9 cellular contexts compared by ENCODE assay signal in the genomic region with DNA sequence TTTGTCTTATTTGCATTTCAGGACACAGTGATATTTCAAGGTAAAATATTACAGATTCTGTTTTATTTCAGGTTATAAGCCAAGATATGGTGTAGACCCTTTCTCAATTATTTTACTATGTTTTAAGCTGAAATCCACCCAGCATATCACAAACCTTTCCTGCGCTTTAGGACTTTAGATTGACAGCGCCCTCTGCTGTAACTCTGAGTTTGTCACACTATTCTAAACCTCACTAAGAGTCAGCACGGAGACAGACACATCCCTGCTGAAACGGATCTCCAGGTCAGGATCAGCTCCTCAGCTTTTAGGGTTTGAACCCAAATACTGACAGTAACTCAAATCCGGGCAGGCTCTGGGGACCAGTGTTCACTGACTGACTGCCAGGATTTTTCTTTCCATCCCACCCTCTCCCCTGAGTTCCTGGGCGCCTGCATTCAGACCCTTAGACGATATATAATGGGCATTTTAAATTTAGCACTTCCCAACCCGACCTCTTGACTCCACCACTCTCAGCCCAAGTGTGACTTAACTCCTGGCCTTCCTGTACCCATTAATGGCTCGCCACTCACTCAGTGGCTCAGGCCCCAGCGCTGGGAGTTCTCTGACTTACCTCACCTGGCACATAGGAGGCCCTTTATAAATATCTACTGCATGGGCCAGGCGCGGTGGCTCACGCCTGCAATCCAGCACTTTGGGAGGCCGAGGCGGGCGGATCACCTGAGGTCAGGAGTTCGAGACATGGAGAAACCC. TPM values are rescaled to one million over a fixed set of nuclear protein-coding genes. Genes with fewer than 3 reads are reported as not detected.
DNase-seq lines count a peak whose midpoint lies in the region; ATAC-seq and TF ChIP-seq lines count a peak whose summit lies in the region.
"Had no signal": no experiment of that assay in that cellular context is flagged by ENCODE, and none has a peak within 500 bp of the region (broad histone marks: within the 10 kb centered on the region; RNA-seq: fewer than 3 reads in every experiment).

No MANE protein-coding gene starts in this region.

- H3K9ac ChIP-seq in IMR-90 (ENCODE audit: low read depth, low read length): no peak overlapping the region
- H3K9ac ChIP-seq in PC-3 (ENCODE audit: low read length): no peak overlapping the region
- H3K9ac ChIP-seq in mammary epithelial cell (ENCODE audit: insufficient read depth, low read length): no peak overlapping the region
- H3K9ac ChIP-seq in liver (ENCODE audit: low read depth in 1 of 2, low read length in 2 of 2): no peak overlapping the region

- dilution Hi-C loops in IMR-90 (cut with HindIII; ENCODE audit: low sequenced_read_pairs, unreplicated experiment): no loop called here
- dilution Hi-C loops in mammary epithelial cell (cut with HindIII; ENCODE audit: low sequenced_read_pairs): no loop called here

- TF ChIP-seq CTCF in IMR-90 (conservative IDR thresholded peaks at IDR 0.05; ENCODE audit: low read depth, low read length) (peak; percentile 78), PC-3 (conservative IDR thresholded peaks at IDR 0.05; ENCODE audit: low read depth, low read length) (peak; percentile 93), mammary epithelial cell (conservative IDR thresholded peaks at IDR 0.05 in 1 of 2, IDR thresholded peaks at IDR 0.05 in 1 of 2; ENCODE audit: extremely low read depth in 1 of 2, insufficient read depth in 1 of 2, low read depth in 1 of 2, low read length in 2 of 2) (peak; percentile 68 to 74), liver (IDR thresholded peaks at IDR 0.05; ENCODE audit: low read depth, low read length, missing input control) (peak; percentile 66), transverse colon (IDR thresholded peaks at IDR 0.05) (peak; percentile 28 to 48 (median 42))

- H3K18ac ChIP-seq in IMR-90 (ENCODE audit: low read depth, low read length): no peak overlapping the region

- no peaks in the 10 kb centered on the region for H3K9me3 Mint-ChIP-seq in CD8-positive, alpha-beta memory T cell

- H4K20me1 ChIP-seq in IMR-90 (ENCODE audit: insufficient read depth, low read length) (no peaks in the 10 kb centered on the region), PC-3 (ENCODE audit: low read length) (no peaks in the 10 kb centered on the region), mammary epithelial cell (ENCODE audit: insufficient read depth, low read length) (no peaks in the 10 kb centered on the region)

- H3K27me3 Mint-ChIP-seq in CD8-positive, alpha-beta memory T cell: peaks cover 13 to 29% of the 10 kb centered on the region in 2 donors

- peak in 3 of 5 donors; percentile 4 to 27 (median 8) for DNase-seq in CD8-positive, alpha-beta memory T cell
- DNase-seq in IMR-90 (peak; percentile 71), PC-3 (peak; percentile 85), mammary epithelial cell (peak; percentile 37), transverse colon (peak; percentile 12)

- no peak overlapping the region for H4K8ac ChIP-seq in IMR-90 (ENCODE audit: low read depth in 2 of 2, low read length in 2 of 2)

- TF ChIP-seq RAD21 in IMR-90 (IDR thresholded peaks at IDR 0.05; ENCODE audit: low read length): peak; percentile 79
- peak; percentile 79 to 84 for TF ChIP-seq RAD21 in liver (IDR thresholded peaks at IDR 0.05)

- WGBS in IMR-90 (ENCODE audit: extremely low coverage in 2 of 2, insufficient read length in 1 of 2), 2 experiments: 20% methylated on average over 4 of the region's 17 CpGs; no CpG with 5 or more reads in 1 of the 2 experiments
- WGBS in mammary epithelial cell (ENCODE audit: low coverage, missing lambda C conversion rate): 45% methylated on average over 17 of the region's 17 CpGs
- 52% methylated on average over 17 of the region's 17 CpGs for WGBS in liver
- 32 to 55% methylated on average over 5 to 17 of the region's 17 CpGs for WGBS in transverse colon (ENCODE audit: low coverage in 1 of 2), 2 donors

- intact Hi-C loops in IMR-90 (cut with micrococcal nuclease) (loop anchor here (1.0 to 5.0 kb wide), 4 partner anchors 70 to 705 kb away; no protein-coding TSS in a partner anchor), PC-3 (cut with micrococcal nuclease) (loop anchor here (1.0 to 5.0 kb wide), 4 partner anchors 69 to 600 kb away; no protein-coding TSS in a partner anchor), mammary epithelial cell (cut with micrococcal nuclease) (loop anchor here (1.0 to 2.0 kb wide), 4 partner anchors 69 to 598 kb away; no protein-coding TSS in a partner anchor), transverse colon (cut with DNase I; ENCODE audit: low total_unique reads) (no loop called here)

- peak overlapping the region; percentile 74 for H2AFZ ChIP-seq in IMR-90 (replicated peaks; ENCODE audit: low read length, poor library complexity)
- peak overlapping the region; percentile 15; the same call in 1 of the 2 replicates for H2AFZ ChIP-seq in PC-3 (ENCODE audit: low read length)
- no peak overlapping the region for H2AFZ ChIP-seq in mammary epithelial cell (ENCODE audit: low read depth, low read length)

- no peaks in the 10 kb centered on the region for H3K9me3 ChIP-seq in CD8-positive, alpha-beta memory T cell (ENCODE audit: low read length)
- H3K9me3 ChIP-seq in IMR-90 (ENCODE audit: control insufficient read depth, insufficient read depth, low read length): no peaks in the 10 kb centered on the region
- H3K9me3 ChIP-seq in PC-3 (ENCODE audit: low read length): no peaks in the 10 kb centered on the region
- no peaks in the 10 kb centered on the region for H3K9me3 ChIP-seq in mammary epithelial cell (replicated peaks; ENCODE audit: insufficient read depth, low read length)
- H3K9me3 ChIP-seq in liver (ENCODE audit: control insufficient read depth in 4 of 4, low read length in 3 of 4): no peaks in the 10 kb centered on the region
- no peaks in the 10 kb centered on the region for H3K9me3 ChIP-seq in transverse colon

- H3K36me3 ChIP-seq in CD8-positive, alpha-beta memory T cell (ENCODE audit: insufficient read depth, low read length): no peaks in the 10 kb centered on the region
- H3K36me3 ChIP-seq in IMR-90 (ENCODE audit: control insufficient read depth, insufficient read depth, low read length) (no peaks in the 10 kb centered on the region), PC-3 (ENCODE audit: low read depth, low read length) (no peaks in the 10 kb centered on the region), mammary epithelial cell (ENCODE audit: insufficient read depth, low read length) (no peaks in the 10 kb centered on the region), liver (ENCODE audit: control insufficient read depth in 4 of 4, insufficient read depth in 3 of 4, low read depth in 1 of 4, low read length in 3 of 4) (no peaks in the 10 kb centered on the region), transverse colon (no peaks in the 10 kb centered on the region)

- no peak overlapping the region for H3K27ac ChIP-seq in CD8-positive, alpha-beta memory T cell (ENCODE audit: low read depth, low read length)
- H3K27ac ChIP-seq in IMR-90 (ENCODE audit: insufficient read depth, low read length) (no peak overlapping the region), PC-3 (ENCODE audit: low read length) (no peak overlapping the region), mammary epithelial cell (ENCODE audit: insufficient read depth, low read depth, low read length) (no peak overlapping the region), liver (ENCODE audit: low read depth in 1 of 2, low read length in 2 of 2) (no peak overlapping the region), transverse colon (no peak overlapping the region)

- no peak overlapping the region for H2BK15ac ChIP-seq in IMR-90 (ENCODE audit: low read depth, low read length)

- H3K4me3 ChIP-seq in CD8-positive, alpha-beta memory T cell (ENCODE audit: low read length): no peak overlapping the region
- H3K4me3 ChIP-seq in IMR-90 (ENCODE audit: insufficient read depth, low read depth, low read length): no peak overlapping the region
- no peak overlapping the region for H3K4me3 ChIP-seq in PC-3 (ENCODE audit: low read length)
- no peak overlapping the region for H3K4me3 ChIP-seq in mammary epithelial cell (replicated peaks in 1 of 3; ENCODE audit: insufficient read depth in 1 of 3, low read depth in 2 of 3, low read length in 3 of 3)
- H3K4me3 ChIP-seq in liver (ENCODE audit: low read depth in 1 of 3, low read length in 3 of 3): no peak overlapping the region
- no peak overlapping the region for H3K4me3 ChIP-seq in transverse colon

- H3K79me2 ChIP-seq in PC-3 (ENCODE audit: low read length) (no peaks in the 10 kb centered on the region), mammary epithelial cell (ENCODE audit: insufficient read depth, low read length) (no peaks in the 10 kb centered on the region)

- H3K4me2 ChIP-seq in IMR-90 (ENCODE audit: low read depth, low read length) (no peak overlapping the region), PC-3 (ENCODE audit: low read length) (no peak overlapping the region), mammary epithelial cell (ENCODE audit: insufficient read depth, low read depth, low read length) (no peak overlapping the region)

- H3K27ac Mint-ChIP-seq in CD8-positive, alpha-beta memory T cell: no peak overlapping the region

- H3F3A ChIP-seq in PC-3 (ENCODE audit: low read length, unreplicated experiment): no peaks in the 10 kb centered on the region

- no peaks in the 10 kb centered on the region for H3K36me3 Mint-ChIP-seq in CD8-positive, alpha-beta memory T cell

- TF ChIP-seq EP300 in transverse colon (IDR thresholded peaks at IDR 0.05; ENCODE audit: low read depth): no peak

- no peak overlapping the region for H4K5ac ChIP-seq in IMR-90 (ENCODE audit: low read depth, low read length)

- no peak overlapping the region for H3K4ac ChIP-seq in IMR-90 (ENCODE audit: low read depth, low read length)

- CTCF ChIA-PET in CD8-positive, alpha-beta memory T cell (lab: Charles Lee): no interaction called here
- CTCF ChIA-PET in IMR-90 (lab: Yijun Ruan, JAX) (interaction anchor here (0.6 to 1.7 kb wide), 17 partner anchors 10 to 597 kb away, joined by 3 to 22 read pairs (median 3); no protein-coding TSS in a partner anchor), PC-3 (lab: Charles Lee) (interaction anchor here (0.6 to 2.6 kb wide), 5 partner anchors 25 to 565 kb away, joined by 3 to 19 read pairs (median 13); no protein-coding TSS in a partner anchor), mammary epithelial cell (lab: Charles Lee; ENCODE audit: low non-redundant PET) (interaction anchor here (0.8 kb wide), 1 partner anchor 135 kb away, joined by 4 read pairs; no protein-coding TSS in a partner anchor)

- H4K91ac ChIP-seq in IMR-90 (ENCODE audit: insufficient read depth, low read depth, low read length): no peak overlapping the region

- H3K27me3 ChIP-seq in CD8-positive, alpha-beta memory T cell (ENCODE audit: insufficient read depth, low read length, poor library complexity, severe bottlenecking): no peaks in the 10 kb centered on the region
- H3K27me3 ChIP-seq in IMR-90 (ENCODE audit: control insufficient read depth, insufficient read depth, low read length) (0 out of 2 replicates have a peak, but pooled peaks cover 3% of the 10 kb centered on the region), PC-3 (ENCODE audit: low read length) (no peaks in the 10 kb centered on the region), mammary epithelial cell (ENCODE audit: insufficient read depth, low read length) (no peaks in the 10 kb centered on the region), liver (ENCODE audit: control insufficient read depth in 4 of 4, insufficient read depth in 4 of 4, low read length in 3 of 4) (peaks cover 0 to 3% (median 0%) of the 10 kb centered on the region in 4 donors), transverse colon (peaks cover 48% of the 10 kb centered on the region)

- ATAC-seq in GM18868 (IDR thresholded peaks at IDR 0.05; ENCODE audit: unreplicated experiment) (peak; percentile 79), IMR-90 (ENCODE audit: low read depth) (peak; percentile 97), PC-3 (peak; percentile 94), HG03139 (IDR thresholded peaks at IDR 0.05; ENCODE audit: unreplicated experiment) (no peak)

- H2AK9ac ChIP-seq in IMR-90 (replicated peaks; ENCODE audit: low read depth, low read length, poor library complexity): no peak overlapping the region

- H3K9me2 ChIP-seq in PC-3 (replicated peaks; ENCODE audit: low read length): no peaks in the 10 kb centered on the region

- peaks cover 0 to 3% (median 0%) of the 10 kb centered on the region in 3 donors for H3K4me1 Mint-ChIP-seq in CD8-positive, alpha-beta memory T cell

- TF ChIP-seq POLR2A in IMR-90 (IDR thresholded peaks at IDR 0.05; ENCODE audit: low read depth, low read length): no peak
- TF ChIP-seq POLR2A in transverse colon (IDR thresholded peaks at IDR 0.05): no peak

- no peak overlapping the region for H2BK20ac ChIP-seq in IMR-90 (ENCODE audit: low read depth, low read length)

- H3K14ac ChIP-seq in IMR-90 (replicated peaks; ENCODE audit: low read depth, low read length): no peak overlapping the region

- H3K9me1 ChIP-seq in IMR-90 (ENCODE audit: insufficient read depth, low read length): no peaks in the 10 kb centered on the region

- H2BK5ac ChIP-seq in IMR-90 (ENCODE audit: low read depth, low read length, poor library complexity, severe bottlenecking): no peak overlapping the region

- no peak overlapping the region for H2BK120ac ChIP-seq in IMR-90 (ENCODE audit: low read depth, low read length)

- in situ Hi-C loops in IMR-90 (cut with MboI; ENCODE audit: low sequenced_read_pairs) (loop anchor here (5.0 to 25.0 kb wide), 2 partner anchors 355 to 530 kb away; no protein-coding TSS in a partner anchor), mammary epithelial cell (cut with MboI; ENCODE audit: low sequenced_read_pairs in 2 of 2) (loop anchor here (25.0 kb wide), 4 partner anchors 355 to 705 kb away; no protein-coding TSS in a partner anchor), transverse colon (cut with MboI; ENCODE audit: low pct_ligation_motif_present in 1 of 4, low pct_unique_long_range_greater_than_20kb in 1 of 4, low sequenced_read_pairs in 3 of 4) (loop anchor here (10.0 to 25.0 kb wide), 4 partner anchors 130 to 605 kb away; no protein-coding TSS in a partner anchor)

- H3K4me1 ChIP-seq in CD8-positive, alpha-beta memory T cell (ENCODE audit: insufficient read depth, low read length): no peaks in the 10 kb centered on the region
- H3K4me1 ChIP-seq in IMR-90 (ENCODE audit: control insufficient read depth, insufficient read depth, low read length) (no peaks in the 10 kb centered on the region), PC-3 (ENCODE audit: insufficient read depth, low read length) (no peaks in the 10 kb centered on the region), mammary epithelial cell (ENCODE audit: insufficient read depth, low read length) (no peaks in the 10 kb centered on the region), liver (ENCODE audit: control insufficient read depth in 4 of 4, insufficient read depth in 4 of 4, low read length in 3 of 4) (no peaks in the 10 kb centered on the region), transverse colon (no peaks in the 10 kb centered on the region)

- no peak overlapping the region for H3K4me3 Mint-ChIP-seq in CD8-positive, alpha-beta memory T cell

- BruUV-seq in IMR-90 (replicated peaks; lab: Mats Ljungman, UMichigan) (no TSS peak), PC-3 (replicated peaks; lab: Mats Ljungman, UMichigan) (no TSS peak), mammary epithelial cell (replicated peaks; lab: Mats Ljungman, UMichigan) (no TSS peak)

- POLR2A ChIA-PET in CD8-positive, alpha-beta memory T cell (lab: Charles Lee): no interaction called here
- POLR2A ChIA-PET in IMR-90 (lab: Charles Lee; ENCODE audit: unreplicated experiment) (no interaction called here), PC-3 (lab: Charles Lee; ENCODE audit: unreplicated experiment) (no interaction called here)

- no peaks in the 10 kb centered on the region for H3K79me1 ChIP-seq in IMR-90 (ENCODE audit: low read depth in 1 of 2, low read length in 2 of 2)

- H2AK5ac ChIP-seq in IMR-90 (ENCODE audit: low read depth, low read length): no peak overlapping the region

- H3K23ac ChIP-seq in IMR-90 (ENCODE audit: low read depth, low read length): no peak overlapping the region

- no peak overlapping the region for H3K56ac ChIP-seq in IMR-90 (ENCODE audit: extremely low read depth, insufficient read depth, low read length)

RNA-seq across cellular contexts. Expression of a gene that starts 33.5 kb away (rescaled TPM):
- not detected for total RNA-seq in CD8-positive, alpha-beta memory T cell
- not detected for polyA plus RNA-seq in CD8-positive, alpha-beta memory T cell
- total RNA-seq in IMR-90 (2012; rRNA removed) (not detected in 2 replicates), PC-3 (2014; rRNA removed) (not detected in 2 replicates), mammary epithelial cell (not detected), liver (not detected), transverse colon (not detected)
- polyA plus RNA-seq in IMR-90 (2012; rRNA removed) (not detected in 2 replicates), mammary epithelial cell (not detected), liver (not detected)
- polyA plus RNA-seq in IMR-90 (2012; cell fraction: cytosol; rRNA removed): not detected in 2 replicates
- not detected in 2 replicates for polyA plus RNA-seq in IMR-90 (2012; cell fraction: nucleus; rRNA removed; ENCODE audit: low replicate concordance)
- not detected for polyA minus RNA-seq in mammary epithelial cell
- total RNA-seq: skeletal muscle tissue had no signal

RNA-seq across cellular contexts. Expression of a gene that starts 45.1 kb away (rescaled TPM):
- 1,000 to 10,000 TPM; 4,412 to 4,687 TPM for total RNA-seq in CD8-positive, alpha-beta memory T cell
- 603 TPM for polyA plus RNA-seq in CD8-positive, alpha-beta memory T cell
- total RNA-seq in IMR-90 (2012; rRNA removed): 856 and 1,596 TPM in 2 replicates
- 929 and 3,169 TPM in 2 replicates for polyA plus RNA-seq in IMR-90 (2012; rRNA removed)
- polyA plus RNA-seq in IMR-90 (2012; cell fraction: cytosol; rRNA removed): 105 and 178 TPM in 2 replicates
- polyA plus RNA-seq in IMR-90 (2012; cell fraction: nucleus; rRNA removed; ENCODE audit: low replicate concordance): 29.5 and 252 TPM in 2 replicates
- 2,251 and 2,265 TPM in 2 replicates for total RNA-seq in PC-3 (2014; rRNA removed)
- total RNA-seq in mammary epithelial cell: 1,000 to 10,000 TPM in 1 of 2 donors, 100 to 1,000 TPM in 1; 697 to 1,594 TPM
- polyA plus RNA-seq in mammary epithelial cell: 4,940 TPM
- 938 TPM for polyA minus RNA-seq in mammary epithelial cell
- 100 to 1,000 TPM; 186 to 539 TPM for total RNA-seq in liver
- 100 to 1,000 TPM; 133 to 959 TPM for polyA plus RNA-seq in liver
- total RNA-seq in transverse colon: 1,000 to 10,000 TPM in 1 of 4 donors, 100 to 1,000 TPM in 3; 279 to 2,349 (median 380) TPM

Comparison
In these comparisons a context has a peak if more than half of its experiments do, and no peak if none do; other contexts are left out.
1. DNase-seq: peak in every context shown above with its lines; median percentile 85 in PC-3; 71 in IMR-90; 37 in mammary epithelial cell; 12 in transverse colon; 8 in CD8-positive, alpha-beta memory T cell.
2. CTCF ChIP-seq: peak in every context shown above with its lines; median percentile 93 in PC-3; 78 in IMR-90; 71 in mammary epithelial cell; 66 in liver; 42 in transverse colon.